In the genomic region with DNA sequence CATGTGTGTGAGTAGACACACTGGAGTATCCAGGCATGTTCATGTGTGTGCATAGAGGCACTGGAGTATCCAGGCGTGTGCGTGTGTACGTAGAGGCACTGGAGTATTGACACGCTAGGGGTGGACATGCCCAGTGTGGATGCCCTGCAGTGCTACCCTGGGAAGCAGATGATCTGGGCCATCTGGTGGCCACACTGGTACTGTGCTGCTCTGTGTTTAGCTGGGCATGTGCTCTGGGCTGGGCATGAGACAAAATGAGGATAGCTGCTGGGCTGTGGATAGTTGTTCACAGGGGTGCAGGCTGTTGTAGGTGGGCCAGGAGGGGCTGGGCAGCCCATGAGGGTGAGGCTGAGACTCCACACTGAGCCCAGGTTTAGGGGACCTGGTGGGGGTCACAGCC, we compare ENCODE assay signal across 10 cellular contexts. TPM values are rescaled to one million over a fixed set of nuclear protein-coding genes. Genes with fewer than 3 reads are reported as not detected.
DNase-seq lines count a peak whose midpoint lies in the region; ATAC-seq and TF ChIP-seq lines count a peak whose summit lies in the region.
"Had no signal": no experiment of that assay in that cellular context is flagged by ENCODE, and none has a peak within 500 bp of the region (broad histone marks: within the 10 kb centered on the region; RNA-seq: fewer than 3 reads in every experiment).

No MANE protein-coding gene starts in this region.

- peaks cover 2% of the 10 kb centered on the region for H3K27me3 Mint-ChIP-seq in GM23338 (ENCODE audit: insufficient read depth, low read depth, poor library complexity)

- H3K36me3 ChIP-seq in GM23338 (ENCODE audit: insufficient read depth) (no peaks in the 10 kb centered on the region), SJSA1 (no peaks in the 10 kb centered on the region), transverse colon (no peaks in the 10 kb centered on the region)

- H3K4me3 Mint-ChIP-seq in GM23338: no peak overlapping the region
- H3K4me3 Mint-ChIP-seq: activated B cell treated with CpG ODN at 0.5 μM for 24 hours had no signal

- no peaks in the 10 kb centered on the region for H3K36me3 Mint-ChIP-seq in GM23338 (ENCODE audit: low read depth)

- H2AFZ ChIP-seq in GM23338: no peak overlapping the region

- DNase-seq in COLO668 (lab: John Stamatoyannopoulos, UW; ENCODE audit: unreplicated experiment): peak; percentile 73
- no peak for DNase-seq in GM23338 (ENCODE audit: low spot score)
- DNase-seq in SJSA1 (ENCODE audit: low read depth in 1 of 2, low spot score in 2 of 2): peak; percentile 33 to 65
- peak; percentile 7 for DNase-seq in left ventricle myocardium superior
- no peak for DNase-seq in GM19238 (ENCODE audit: insufficient read length, low spot score)
- DNase-seq in transverse colon: no peak
- DNase-seq in activated T-cell treated with anti-CD3 and anti-CD28 coated beads, Interleukin-2, amount 50 U/mL, for 48 hours: no peak
- DNase-seq: activated B cell treated with CpG ODN at 0.5 μM for 24 hours, GOT3 had no signal

- H3K9me2 ChIP-seq in GM23338 (ENCODE audit: insufficient read depth): no peaks in the 10 kb centered on the region

- H3K4me1 Mint-ChIP-seq in GM23338: peaks cover 7% of the 10 kb centered on the region; the same call in 2 of the 3 replicates
- H3K4me1 Mint-ChIP-seq: activated B cell treated with CpG ODN at 0.5 μM for 24 hours had no signal

- peak in 1 of 2 experiments; percentile 45; a peak in 2 of 4 replicates for TF ChIP-seq CTCF in GM23338 (conservative IDR thresholded peaks at IDR 0.05; ENCODE audit: low read depth in 2 of 2)
- no peak for TF ChIP-seq CTCF in transverse colon (IDR thresholded peaks at IDR 0.05)

- H3K27ac ChIP-seq in GM23338 (ENCODE audit: low read depth) (no peak overlapping the region), SJSA1 (no peak overlapping the region), transverse colon (no peak overlapping the region)

- no peaks in the 10 kb centered on the region for H3K79me2 ChIP-seq in GM23338 (replicated peaks; ENCODE audit: insufficient read depth)

- no peak overlapping the region for H3K4me2 ChIP-seq in GM23338

- in situ Hi-C loops in transverse colon (cut with MboI; ENCODE audit: low pct_ligation_motif_present in 1 of 4, low pct_unique_long_range_greater_than_20kb in 1 of 4, low sequenced_read_pairs in 3 of 4): no loop called here

- no peaks in the 10 kb centered on the region for H3F3A ChIP-seq in GM23338 (replicated peaks; ENCODE audit: low read depth)

- H3K9me3 ChIP-seq in SJSA1 (replicated peaks): no peaks in the 10 kb centered on the region
- H3K9me3 ChIP-seq in transverse colon: no peaks in the 10 kb centered on the region

- no peaks in the 10 kb centered on the region for H4K20me1 ChIP-seq in GM23338 (replicated peaks; ENCODE audit: insufficient read depth)

- H3K9me3 Mint-ChIP-seq in GM23338: peaks cover 6% of the 10 kb centered on the region
- H3K9me3 Mint-ChIP-seq: activated B cell treated with CpG ODN at 0.5 μM for 24 hours had no signal

- no peaks in the 10 kb centered on the region; the same call in 1 of the 2 replicates for H3K4me1 ChIP-seq in GM23338 (ENCODE audit: insufficient read depth)
- H3K4me1 ChIP-seq in SJSA1 (replicated peaks): no peaks in the 10 kb centered on the region
- H3K4me1 ChIP-seq in transverse colon: no peaks in the 10 kb centered on the region

- WGBS in transverse colon (ENCODE audit: low coverage in 1 of 2), 2 donors: 72% methylated on average over 4 of the region's 4 CpGs; no CpG with 5 or more reads in 1 of the 2 donors

- no peak for TF ChIP-seq POLR2A in transverse colon (IDR thresholded peaks at IDR 0.05)

- no peak overlapping the region for H3K4me3 ChIP-seq in GM23338
- H3K4me3 ChIP-seq in SJSA1: no peak overlapping the region
- H3K4me3 ChIP-seq in transverse colon: no peak overlapping the region

- intact Hi-C loops in left ventricle myocardium superior (cut with micrococcal nuclease) (no loop called here), transverse colon (cut with DNase I; ENCODE audit: low total_unique reads) (no loop called here)

- no peak overlapping the region for H3K27ac Mint-ChIP-seq in GM23338
- H3K27ac Mint-ChIP-seq: activated B cell treated with CpG ODN at 0.5 μM for 24 hours had no signal

- H3K27me3 ChIP-seq in GM23338 (ENCODE audit: insufficient read depth) (no peaks in the 10 kb centered on the region), SJSA1 (replicated peaks) (no peaks in the 10 kb centered on the region), transverse colon (peaks cover 22% of the 10 kb centered on the region)

- ATAC-seq in GM23338 (peak; percentile 60), left ventricle myocardium superior (no peak)
- no peak for ATAC-seq in activated CD4-positive, CD25-positive, alpha-beta regulatory T cell treated with anti-CD3 and anti-CD28 coated beads, Interleukin-2, amount 50 U/mL, for 24 hours

- no peak for TF ChIP-seq EP300 in transverse colon (IDR thresholded peaks at IDR 0.05; ENCODE audit: low read depth)

TF ChIP-seq in GM23338, 12 proteins besides CTCF, POLR2A, EP300 and RAD21 (continues in another document):
- TF ChIP-seq, protein P1, sequence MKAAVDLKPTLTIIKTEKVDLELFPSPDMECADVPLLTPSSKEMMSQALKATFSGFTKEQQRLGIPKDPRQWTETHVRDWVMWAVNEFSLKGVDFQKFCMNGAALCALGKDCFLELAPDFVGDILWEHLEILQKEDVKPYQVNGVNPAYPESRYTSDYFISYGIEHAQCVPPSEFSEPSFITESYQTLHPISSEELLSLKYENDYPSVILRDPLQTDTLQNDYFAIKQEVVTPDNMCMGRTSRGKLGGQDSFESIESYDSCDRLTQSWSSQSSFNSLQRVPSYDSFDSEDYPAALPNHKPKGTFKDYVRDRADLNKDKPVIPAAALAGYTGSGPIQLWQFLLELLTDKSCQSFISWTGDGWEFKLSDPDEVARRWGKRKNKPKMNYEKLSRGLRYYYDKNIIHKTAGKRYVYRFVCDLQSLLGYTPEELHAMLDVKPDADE (IDR thresholded peaks at IDR 0.05): no peak
- TF ChIP-seq CREB1 (CRISPR knock-in tag; IDR thresholded peaks at IDR 0.05; ENCODE audit: low read depth) (no peak), NANOG (IDR thresholded peaks at IDR 0.05; ENCODE audit: borderline replicate concordance) (no peak), EZH2phosphoT487 (IDR thresholded peaks at IDR 0.05; ENCODE audit: unreplicated experiment) (no peak), ZNF331 (CRISPR knock-in tag; IDR thresholded peaks at IDR 0.05; ENCODE audit: low read depth) (no peak)

RNA-seq across cellular contexts. Expression of a gene that starts 24.0 kb away (rescaled TPM):
- total RNA-seq in GM23338 (2014; rRNA removed; shearing (Covaris generic)): not detected in 2 replicates
- not detected in 2 replicates for polyA plus RNA-seq in GM23338 (2016; fragmentation: Nextera tagmentation; extraction: Ambion mirVana)
- total RNA-seq in SJSA1 (2014; rRNA removed; shearing (Covaris generic)): not detected in 2 replicates
- not detected for total RNA-seq in left ventricle myocardium superior
- total RNA-seq in transverse colon: not detected
- total RNA-seq: activated B cell treated with CpG ODN at 0.5 μM for 24 hours had no signal

RNA-seq across cellular contexts. Expression of a gene that starts 32.8 kb away (rescaled TPM):
- total RNA-seq in GM23338 (2014; rRNA removed; shearing (Covaris generic)): 0.83 and 1.6 TPM in 2 replicates
- 1.1 and 1.6 TPM in 2 replicates for polyA plus RNA-seq in GM23338 (2016; fragmentation: Nextera tagmentation; extraction: Ambion mirVana)
- not detected in 2 replicates for total RNA-seq in SJSA1 (2014; rRNA removed; shearing (Covaris generic))
- total RNA-seq in left ventricle myocardium superior (0.20 TPM), transverse colon (under 1 TPM in 2 of 4 donors, not detected in 2; 0.16 to 0.55 TPM)

RNA-seq across cellular contexts. Expression of a gene that starts 47.2 kb away (rescaled TPM):
- total RNA-seq in GM23338 (2014; rRNA removed; shearing (Covaris generic)): 1.1 TPM in 1 of 2 replicates, not detected in the other
- 1.8 and 2.4 TPM in 2 replicates for polyA plus RNA-seq in GM23338 (2016; fragmentation: Nextera tagmentation; extraction: Ambion mirVana)
- 0.24 and 6.6 TPM in 2 replicates for total RNA-seq in SJSA1 (2014; rRNA removed; shearing (Covaris generic))
- not detected for total RNA-seq in left ventricle myocardium superior
- not detected for total RNA-seq in transverse colon

RNA-seq across cellular contexts. Expression of a gene that starts 51.5 kb away (rescaled TPM):
- total RNA-seq in GM23338 (2014; rRNA removed; shearing (Covaris generic)): 0.74 and 1.1 TPM in 2 replicates
- polyA plus RNA-seq in GM23338 (2016; fragmentation: Nextera tagmentation; extraction: Ambion mirVana): 0.24 and 0.27 TPM in 2 replicates
- total RNA-seq in SJSA1 (2014; rRNA removed; shearing (Covaris generic)): 0.09 and 0.16 TPM in 2 replicates
- total RNA-seq in left ventricle myocardium superior (0.27 TPM), transverse colon (under 1 TPM in 2 of 4 donors, not detected in 2; 0.14 to 0.32 TPM)

RNA-seq across cellular contexts. Expression of a gene that starts 52.1 kb away (rescaled TPM):
- 15.0 and 19.7 TPM in 2 replicates for total RNA-seq in GM23338 (2014; rRNA removed; shearing (Covaris generic))
- 12.5 and 13.1 TPM in 2 replicates for polyA plus RNA-seq in GM23338 (2016; fragmentation: Nextera tagmentation; extraction: Ambion mirVana)
- total RNA-seq in SJSA1 (2014; rRNA removed; shearing (Covaris generic)): 18.5 and 21.3 TPM in 2 replicates
- total RNA-seq in left ventricle myocardium superior (5.4 TPM), transverse colon (10 to 100 TPM in 2 of 4 donors, 1 to 10 TPM in 1, not detected in 1; 5.5 to 37.4 (median 10.8) TPM)

Comparison
In these comparisons a context has a peak if more than half of its experiments do, and no peak if none do; other contexts are left out.
1. DNase-seq: peak in COLO668 (single experiment), SJSA1 (2 of 2) and left ventricle myocardium superior (single experiment); none in GM23338 (single experiment), GM19238 (single experiment), transverse colon (single experiment) and activated T-cell treated with anti-CD3 and anti-CD28 coated beads, Interleukin-2, amount 50 U/mL, for 48 hours (0 of 2).